17 cellular contexts compared by ENCODE assay signal in genomic region chr11:46472662-46472994, GRCh38.
DNase-seq lines count a peak whose midpoint lies in the region; ATAC-seq and TF ChIP-seq lines count a peak whose summit lies in the region.
"Had no signal": no experiment of that assay in that cellular context is flagged by ENCODE, and none has a peak within 500 bp of the region (broad histone marks: within the 10 kb centered on the region; RNA-seq: fewer than 3 reads in every experiment).

No MANE protein-coding gene starts in this region.

- peak in 1 of 2 donors; percentile 21 for DNase-seq in cardiac muscle cell (ENCODE audit: low read depth in 1 of 2, low spot score in 1 of 2)
- DNase-seq in cardiac septum (ENCODE audit: low spot score): no peak
- DNase-seq in heart right ventricle: no peak
- DNase-seq in naive thymus-derived CD4-positive, alpha-beta T cell: no peak
- DNase-seq in progenitor cell of endocrine pancreas (ENCODE audit: low spot score, unreplicated experiment): no peak
- no peak for DNase-seq in SW480 (ENCODE audit: low spot score)
- DNase-seq: activated T-cell treated with anti-CD3 and anti-CD28 coated beads, Interleukin-2, amount 50 U/mL, for 48 hours; CD8-positive, alpha-beta memory T cell; foreskin fibroblast; MV-4-11; NCI-H526; occipital lobe; stimulated activated naive CD8-positive, alpha-beta T cell treated with anti-CD3 and anti-CD28 coated beads, Interleukin-15, Interleukin-2, amounts not matched to agents 100 U/mL and 50 U/mL, for 24 hours had no signal

- no peaks in the 10 kb centered on the region for H3K27me3 Mint-ChIP-seq in naive thymus-derived CD4-positive, alpha-beta T cell
- no peaks in the 10 kb centered on the region for H3K27me3 Mint-ChIP-seq in progenitor cell of endocrine pancreas
- H3K27me3 Mint-ChIP-seq: CD8-positive, alpha-beta memory T cell; IgD-negative memory B cell had no signal

- H3K4me3 Mint-ChIP-seq in naive thymus-derived CD4-positive, alpha-beta T cell: no peak overlapping the region
- no peak overlapping the region for H3K4me3 Mint-ChIP-seq in progenitor cell of endocrine pancreas (ENCODE audit: low read depth)
- H3K4me3 Mint-ChIP-seq: CD8-positive, alpha-beta memory T cell had no signal

- H3K9ac ChIP-seq in mucosa of rectum (ENCODE audit: low read depth in 1 of 2, low read length in 2 of 2): no peak overlapping the region

- peaks cover 0 to 19% (median 3%) of the 10 kb centered on the region in 5 donors for H3K36me3 Mint-ChIP-seq in naive thymus-derived CD4-positive, alpha-beta T cell
- H3K36me3 Mint-ChIP-seq in progenitor cell of endocrine pancreas (ENCODE audit: insufficient read depth): peaks cover 4% of the 10 kb centered on the region

- H3K4me3 ChIP-seq in cardiac muscle cell (no peak overlapping the region), heart right ventricle (no peak overlapping the region), mucosa of rectum (ENCODE audit: low read length in 2 of 2) (no peak overlapping the region)
- no peak overlapping the region for H3K4me3 ChIP-seq in naive thymus-derived CD4-positive, alpha-beta T cell (ENCODE audit: low read length)
- H3K4me3 ChIP-seq: SK-N-MC had no signal

- H3K9me3 ChIP-seq in cardiac muscle cell (ENCODE audit: low read depth) (no peaks in the 10 kb centered on the region), heart right ventricle (no peaks in the 10 kb centered on the region), mucosa of rectum (ENCODE audit: control insufficient read depth in 2 of 2, low read length in 2 of 2) (no peaks in the 10 kb centered on the region)
- no peaks in the 10 kb centered on the region for H3K9me3 ChIP-seq in naive thymus-derived CD4-positive, alpha-beta T cell (ENCODE audit: control insufficient read depth in 2 of 3, low read length in 3 of 3)

- peaks cover 12% of the 10 kb centered on the region for H3K4me1 ChIP-seq in cardiac muscle cell (ENCODE audit: low read depth)
- peaks cover 4 to 23% (median 16%) of the 10 kb centered on the region in 9 donors for H3K4me1 ChIP-seq in heart right ventricle
- peaks cover 5 to 8% of the 10 kb centered on the region in 2 donors for H3K4me1 ChIP-seq in mucosa of rectum (ENCODE audit: control insufficient read depth in 2 of 2, insufficient read depth in 2 of 2, low read length in 2 of 2)
- H3K4me1 ChIP-seq in naive thymus-derived CD4-positive, alpha-beta T cell (ENCODE audit: control insufficient read depth in 2 of 2, insufficient read depth in 2 of 2, low read length in 2 of 2): peaks cover 3 to 7% of the 10 kb centered on the region in 2 donors

- ATAC-seq in heart right ventricle: peak in 7 of 8 donors; percentile 25 to 98 (median 85)
- ATAC-seq in naive thymus-derived CD4-positive, alpha-beta T cell: no peak
- no peak for ATAC-seq in GM18870 (IDR thresholded peaks at IDR 0.05; ENCODE audit: unreplicated experiment)
- ATAC-seq: stimulated activated naive CD8-positive, alpha-beta T cell treated with anti-CD3 and anti-CD28 coated beads, Interleukin-15, Interleukin-2, amounts not matched to agents 100 U/mL and 50 U/mL, for 24 hours had no signal

- intact Hi-C loops in cardiac septum (cut with DNase I) (no loop called here), heart right ventricle (cut with DNase I) (no loop called here)
- intact Hi-C loops in naive thymus-derived CD4-positive, alpha-beta T cell (cut with micrococcal nuclease): no loop called here

- 44 to 58% methylated on average over 1 of the region's 1 CpG for WGBS in heart right ventricle, 2 donors

- no peaks in the 10 kb centered on the region for H3K9me3 Mint-ChIP-seq in naive thymus-derived CD4-positive, alpha-beta T cell
- H3K9me3 Mint-ChIP-seq in progenitor cell of endocrine pancreas (ENCODE audit: low read depth): no peaks in the 10 kb centered on the region
- H3K9me3 Mint-ChIP-seq: CD8-positive, alpha-beta memory T cell; IgD-negative memory B cell had no signal

- peak overlapping the region; percentile 31 for H3K27ac ChIP-seq in cardiac muscle cell
- peak overlapping the region in 1 of 10 donors; percentile 3 for H3K27ac ChIP-seq in heart right ventricle
- H3K27ac ChIP-seq in mucosa of rectum (ENCODE audit: low read depth in 2 of 2, low read length in 2 of 2): peak overlapping the region; percentile 62 to 84
- H3K27ac ChIP-seq in naive thymus-derived CD4-positive, alpha-beta T cell (ENCODE audit: low read depth, low read length): no peak overlapping the region
- H3K27ac ChIP-seq: SK-N-MC had no signal

- peak overlapping the region in 2 of 9 donors; percentile 32 to 66 for H3K27ac Mint-ChIP-seq in naive thymus-derived CD4-positive, alpha-beta T cell
- no peak overlapping the region for H3K27ac Mint-ChIP-seq in progenitor cell of endocrine pancreas

- CTCF ChIA-PET in naive thymus-derived CD4-positive, alpha-beta T cell (lab: Charles Lee): no interaction called here

- H3K36me3 ChIP-seq in cardiac muscle cell: no peaks in the 10 kb centered on the region
- H3K36me3 ChIP-seq in heart right ventricle: peaks cover 0 to 15% (median 0%) of the 10 kb centered on the region in 9 donors
- peaks cover 4 to 8% of the 10 kb centered on the region in 2 donors for H3K36me3 ChIP-seq in mucosa of rectum (ENCODE audit: control insufficient read depth in 2 of 2, insufficient read depth in 2 of 2, low read length in 2 of 2)
- peaks cover 0 to 10% (median 4%) of the 10 kb centered on the region in 3 experiments for H3K36me3 ChIP-seq in naive thymus-derived CD4-positive, alpha-beta T cell (ENCODE audit: control insufficient read depth in 2 of 3, insufficient read depth in 3 of 3, low read length in 3 of 3)

- no peak for TF ChIP-seq CTCF in cardiac muscle cell (IDR thresholded peaks at IDR 0.05; ENCODE audit: low read depth, low read length)
- TF ChIP-seq CTCF in heart right ventricle (IDR thresholded peaks at IDR 0.05): no peak
- no peak for TF ChIP-seq CTCF in progenitor cell of endocrine pancreas (IDR thresholded peaks at IDR 0.05; ENCODE audit: unreplicated experiment)

- H3K4me1 Mint-ChIP-seq in naive thymus-derived CD4-positive, alpha-beta T cell: peaks cover 20 to 43% (median 35%) of the 10 kb centered on the region in 7 donors
- H3K4me1 Mint-ChIP-seq in progenitor cell of endocrine pancreas (ENCODE audit: low read depth): peaks cover 4% of the 10 kb centered on the region

- H3K27me3 ChIP-seq in cardiac muscle cell: no peaks in the 10 kb centered on the region
- no peaks in the 10 kb centered on the region for H3K27me3 ChIP-seq in heart right ventricle
- no peaks in the 10 kb centered on the region for H3K27me3 ChIP-seq in mucosa of rectum (ENCODE audit: control insufficient read depth in 2 of 2, insufficient read depth in 2 of 2, low read length in 2 of 2)
- H3K27me3 ChIP-seq in naive thymus-derived CD4-positive, alpha-beta T cell (ENCODE audit: control insufficient read depth in 2 of 2, insufficient read depth in 2 of 2, low read length in 2 of 2): no peaks in the 10 kb centered on the region

- POLR2A ChIA-PET in naive thymus-derived CD4-positive, alpha-beta T cell (lab: Charles Lee): no interaction called here

Comparison
In these comparisons a context has a peak if more than half of its experiments do, and no peak if none do; other contexts are left out.
1. ATAC-seq: peak in heart right ventricle (7 of 8); none in naive thymus-derived CD4-positive, alpha-beta T cell (single experiment) and GM18870 (single experiment).